8 cellular contexts compared by ENCODE assay signal in the genomic region with DNA sequence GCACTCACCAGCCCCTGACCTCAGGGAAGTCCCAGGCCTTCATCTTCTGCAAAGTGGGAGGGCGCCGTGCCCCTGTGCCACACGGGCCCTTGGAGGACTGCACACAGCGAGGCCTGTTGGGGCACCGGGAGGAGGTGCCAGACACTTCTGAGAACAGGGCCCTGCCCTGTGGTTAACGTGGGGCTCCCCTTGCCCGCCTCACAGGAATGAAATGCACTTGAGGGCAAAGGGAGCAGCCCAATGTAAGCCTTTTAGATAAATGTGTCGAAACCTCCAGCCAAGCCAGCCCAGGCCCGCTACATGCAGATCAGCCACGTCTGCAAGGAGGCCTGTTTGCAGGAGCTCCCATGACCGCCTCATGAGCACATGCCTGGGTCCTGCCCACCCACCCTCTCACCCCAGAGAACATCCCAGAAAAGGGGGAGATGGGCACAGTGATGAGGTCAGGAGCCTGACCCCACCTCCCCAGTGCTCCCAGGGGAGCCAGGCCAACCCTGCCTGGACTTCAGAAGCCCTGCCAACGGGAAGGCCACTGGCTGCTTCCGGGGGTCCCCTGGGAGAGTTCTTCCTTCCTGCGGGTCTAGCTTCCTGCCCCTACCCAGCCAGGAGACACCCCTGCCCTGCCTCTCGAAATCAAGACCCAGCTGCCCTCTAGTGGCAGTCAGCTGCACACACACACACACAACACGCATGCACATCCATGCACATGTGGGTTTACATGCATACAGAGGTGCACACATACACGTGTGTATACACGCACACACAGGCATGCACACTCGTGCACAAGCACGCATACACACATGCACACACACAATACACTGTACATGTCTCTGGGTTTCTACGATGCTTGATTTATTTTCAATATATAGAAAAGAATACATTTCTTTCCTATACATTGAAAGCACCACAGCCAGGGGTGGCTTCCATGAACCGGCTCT.
A peak's percentile ranks its signal among the peaks of the same experiment; 100 is the strongest.
DNase-seq lines count a peak whose midpoint lies in the region; ATAC-seq and TF ChIP-seq lines count a peak whose summit lies in the region.

No MANE protein-coding gene starts in this region.

- H3K27ac Mint-ChIP-seq in activated T-helper 2 cell treated with anti-CD3 and anti-CD28 coated beads, Interferon-gamma antibody, Interleukin-2, Interleukin-4, amounts not matched to agents 10 μg/mL and 5 μg/mL and 100 μg/mL, durations not matched to agents 14 hours and 24 hours and 36 hours, result no peak overlapping the region

- TF ChIP-seq POLR2A in spleen (IDR thresholded peaks at IDR 0.05), result no peak

- H3K27me3 Mint-ChIP-seq in activated T-helper 2 cell treated with anti-CD3 and anti-CD28 coated beads, Interferon-gamma antibody, Interleukin-2, Interleukin-4, amounts not matched to agents 10 μg/mL and 5 μg/mL and 100 μg/mL, durations not matched to agents 14 hours and 24 hours and 36 hours (ENCODE audit: low read depth), result no peaks in the 10 kb centered on the region

- DNase-seq in AG10803 (ENCODE audit: low read depth), result peak; percentile 45
- peak; percentile 37 for DNase-seq in NCI-H226
- DNase-seq in activated T-helper 2 cell treated with anti-CD3 and anti-CD28 coated beads, Interferon-gamma antibody, Interleukin-2, Interleukin-4, amounts not matched to agents 10 μg/mL and 5 μg/mL and 100 μg/mL, durations not matched to agents 14 hours and 24 hours and 36 hours (ENCODE audit: low spot score), result peak; percentile 16
- peak; percentile 37 to 62 (median 54) for DNase-seq in right cardiac atrium
- peak; percentile 69 for DNase-seq in spleen
- DNase-seq in cerebellar nuclear complex (lab: John Stamatoyannopoulos, UW), result no peak

- no peak overlapping the region for H3K4me3 Mint-ChIP-seq in activated T-helper 2 cell treated with anti-CD3 and anti-CD28 coated beads, Interferon-gamma antibody, Interleukin-2, Interleukin-4, amounts not matched to agents 10 μg/mL and 5 μg/mL and 100 μg/mL, durations not matched to agents 14 hours and 24 hours and 36 hours (ENCODE audit: low read depth)

- intact Hi-C loops in activated T-helper 2 cell treated with anti-CD3 and anti-CD28 coated beads, Interferon-gamma antibody, Interleukin-2, Interleukin-4, amounts not matched to agents 10 μg/mL and 5 μg/mL and 100 μg/mL, durations not matched to agents 14 hours and 24 hours and 36 hours (cut with micrococcal nuclease), result no loop called here
- intact Hi-C loops in right cardiac atrium (cut with DNase I) (no loop called here), spleen (cut with DNase I; ENCODE audit: low total_unique reads) (no loop called here)

- H3K36me3 ChIP-seq in spleen, result no peaks in the 10 kb centered on the region

- no peaks in the 10 kb centered on the region for H3K4me1 ChIP-seq in right cardiac atrium (ENCODE audit: control insufficient read depth, insufficient read depth, low read length)
- H3K4me1 ChIP-seq in spleen, result peaks cover 0 to 11% (median 7%) of the 10 kb centered on the region in 6 donors

- H3K27ac ChIP-seq in right cardiac atrium (ENCODE audit: low read length) (no peak overlapping the region), spleen (no peak overlapping the region)

- no peaks in the 10 kb centered on the region for H3K4me1 Mint-ChIP-seq in activated T-helper 2 cell treated with anti-CD3 and anti-CD28 coated beads, Interferon-gamma antibody, Interleukin-2, Interleukin-4, amounts not matched to agents 10 μg/mL and 5 μg/mL and 100 μg/mL, durations not matched to agents 14 hours and 24 hours and 36 hours (ENCODE audit: low read depth)

- H3K36me3 Mint-ChIP-seq in activated T-helper 2 cell treated with anti-CD3 and anti-CD28 coated beads, Interferon-gamma antibody, Interleukin-2, Interleukin-4, amounts not matched to agents 10 μg/mL and 5 μg/mL and 100 μg/mL, durations not matched to agents 14 hours and 24 hours and 36 hours (ENCODE audit: low read depth), result no peaks in the 10 kb centered on the region

- 49% methylated on average over 22 of the region's 22 CpGs for WGBS in right cardiac atrium
- WGBS in spleen, 5 donors, result 31 to 52% (median 47%) methylated on average over 8 to 22 of the region's 22 CpGs

- TF ChIP-seq CTCF in AG10803 (conservative IDR thresholded peaks at IDR 0.05; ENCODE audit: low read length) (peak; percentile 85), GM12873 (IDR thresholded peaks at IDR 0.05; ENCODE audit: insufficient read depth, low read depth, low read length, missing control alignments) (peak; percentile 89), spleen (IDR thresholded peaks at IDR 0.05 in 8 of 11, conservative IDR thresholded peaks at IDR 0.05 in 3 of 11) (peak; percentile 40 to 80 (median 59))

- ATAC-seq in right cardiac atrium, result peak; percentile 20 to 58
- ATAC-seq in GM18511 (IDR thresholded peaks at IDR 0.05; ENCODE audit: unreplicated experiment), result no peak

- H3K27me3 ChIP-seq in right cardiac atrium (ENCODE audit: control insufficient read depth, insufficient read depth) (no peaks in the 10 kb centered on the region), spleen (replicated peaks in 1 of 7) (peaks cover 0 to 42% (median 0%) of the 10 kb centered on the region in 7 donors)

- H3K9me3 ChIP-seq in right cardiac atrium (ENCODE audit: control insufficient read depth, low read length) (no peaks in the 10 kb centered on the region), spleen (no peaks in the 10 kb centered on the region)

- H3K4me3 ChIP-seq in AG10803 (ENCODE audit: low read length) (no peak overlapping the region), right cardiac atrium (ENCODE audit: low read length) (no peak overlapping the region), spleen (no peak overlapping the region)

- peaks cover 12% of the 10 kb centered on the region for H3K9me3 Mint-ChIP-seq in activated T-helper 2 cell treated with anti-CD3 and anti-CD28 coated beads, Interferon-gamma antibody, Interleukin-2, Interleukin-4, amounts not matched to agents 10 μg/mL and 5 μg/mL and 100 μg/mL, durations not matched to agents 14 hours and 24 hours and 36 hours

Comparison
In these comparisons a context has a peak if more than half of its experiments do, and no peak if none do; other contexts are left out.
1. DNase-seq: peak in AG10803 (single experiment), NCI-H226 (single experiment), activated T-helper 2 cell treated with anti-CD3 and anti-CD28 coated beads, Interferon-gamma antibody, Interleukin-2, Interleukin-4, amounts not matched to agents 10 μg/mL and 5 μg/mL and 100 μg/mL, durations not matched to agents 14 hours and 24 hours and 36 hours (single experiment), right cardiac atrium (3 of 3) and spleen (single experiment); none in cerebellar nuclear complex (0 of 2).
2. Peak in every context shown above with its lines, with median percentiles within 50 percentile points of each other: CTCF ChIP-seq.